ENCODE assay signal across 18 cellular contexts in the genomic region with DNA sequence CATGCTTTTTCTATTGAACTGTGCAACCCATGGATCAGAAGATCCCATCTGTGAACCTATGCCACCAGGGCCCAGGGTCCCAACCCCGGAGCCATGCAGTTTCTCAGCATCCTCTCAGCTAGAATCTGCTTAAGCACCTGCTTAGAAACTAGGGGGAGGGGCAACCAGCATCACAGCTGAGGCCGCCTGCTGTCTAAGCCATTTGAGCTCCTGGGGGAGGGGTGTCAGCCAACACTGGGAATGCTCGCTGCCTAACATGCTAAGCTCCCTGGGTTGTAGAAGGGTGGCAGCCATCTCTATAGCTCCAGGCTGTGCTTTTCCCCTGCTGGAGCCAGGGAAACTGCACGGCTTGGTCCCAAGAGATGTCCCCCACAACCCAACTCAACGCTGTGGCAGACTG.
"Had no signal": no experiment of that assay in that cellular context is flagged by ENCODE, and none has a peak within 500 bp of the region (broad histone marks: within the 10 kb centered on the region; RNA-seq: fewer than 3 reads in every experiment).

No MANE protein-coding gene starts in this region.

- H3K4me1 ChIP-seq: SJCRH30 had no signal

- H3K36me3 ChIP-seq: SJCRH30 had no signal

- ATAC-seq: HepG2, Panc1, PC-3, SK-N-SH treated with all-trans-retinoic acid at 6 μM for 48 hours had no signal

- H3K27me3 ChIP-seq: SJCRH30 had no signal

- H3K4me3 ChIP-seq: SJCRH30 had no signal

- H3K9me3 ChIP-seq: SJCRH30 had no signal

- DNase-seq: IMR-90, Kasumi-1, KG1, MM.1S, NCI-H1092 treated with DMSO at 0.1 percent for 48 hours, NCI-H1436, NCI-H187, NCI-H2029, NCI-H2081 treated with DMSO at 0.1 percent for 48 hours, NCI-H2227 treated with DMSO at 0.1 percent for 48 hours, NCI-H526, PC-3, SHP77 treated with DMSO at 0.1 percent for 48 hours had no signal

- H3K27ac ChIP-seq: RWPE1, SJCRH30 had no signal
